Comparison of ENCODE assay signal across 31 cellular contexts in the genomic region with DNA sequence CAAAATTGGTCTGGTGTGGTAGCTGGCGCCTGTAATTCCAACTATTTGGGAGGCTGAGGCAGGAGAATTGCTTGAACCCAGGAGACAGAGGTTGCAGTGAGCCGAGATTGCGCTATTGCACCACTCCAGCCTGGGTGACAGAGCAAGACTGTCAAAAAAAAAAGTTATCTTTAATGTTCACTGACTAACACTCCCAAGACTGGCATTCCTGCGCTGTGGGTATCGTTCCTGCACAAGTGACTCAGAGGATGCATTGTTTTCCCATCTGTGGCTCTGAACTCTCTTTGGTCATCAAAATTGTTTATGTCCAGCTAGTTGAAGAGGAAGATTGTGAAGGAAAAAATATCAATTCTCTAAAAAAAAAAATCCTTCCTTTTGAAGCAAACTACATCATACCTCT.
"Had no signal": no experiment of that assay in that cellular context is flagged by ENCODE, and none has a peak within 500 bp of the region (broad histone marks: within the 10 kb centered on the region; RNA-seq: fewer than 3 reads in every experiment).

No MANE protein-coding gene starts in this region.

- H3K4me3 ChIP-seq: adrenal gland, ascending aorta, heart left ventricle, left ventricle myocardium inferior, ovary, upper lobe of right lung had no signal

- H3K27me3 Mint-ChIP-seq: activated B cell treated with CpG ODN at 0.5 μM for 24 hours; activated CD8-positive, alpha-beta T cell treated with anti-CD3 and anti-CD28 coated beads for 36 hours; activated naive CD8-positive, alpha-beta T cell treated with anti-CD3 and anti-CD28 coated beads for 36 hours; activated T-helper 17 cell treated with anti-CD3 and anti-CD28 coated beads, Interleukin-2, amount 50 U/mL, for 72 hours; naive B cell; progenitor cell of endocrine pancreas; stimulated activated memory B cell treated with anti-CD40 and anti-IgM and Interleukin-4, amounts not matched to agents 10 μg/mL and 1 μg/mL and 100 μg/mL, for 72 hours; stimulated activated naive CD8-positive, alpha-beta T cell treated with anti-CD3 and anti-CD28 coated beads, Interleukin-15, amount 100 ng/mL, for 72 hours had no signal

- H3K9me3 ChIP-seq: adrenal gland, ascending aorta, left ventricle myocardium inferior, neutrophil, ovary, upper lobe of right lung had no signal

- H3K4me3 Mint-ChIP-seq: activated B cell treated with CpG ODN at 0.5 μM for 24 hours; activated CD8-positive, alpha-beta T cell treated with anti-CD3 and anti-CD28 coated beads for 36 hours; activated naive CD8-positive, alpha-beta T cell treated with anti-CD3 and anti-CD28 coated beads for 36 hours; activated T-cell treated with anti-CD3 and anti-CD28 coated beads, Interleukin-2, amount 50 U/mL, for 4 hours; activated T-helper 17 cell treated with anti-CD3 and anti-CD28 coated beads, Interleukin-2, amount 50 U/mL, for 72 hours; nephron progenitor cell; stimulated activated memory B cell treated with anti-CD40 and anti-IgM and Interleukin-4, amounts not matched to agents 10 μg/mL and 1 μg/mL and 100 μg/mL, for 72 hours; stimulated activated naive CD8-positive, alpha-beta T cell treated with anti-CD3 and anti-CD28 coated beads, Interleukin-15, amount 100 ng/mL, for 72 hours; T-helper 2 cell treated with Interferon-gamma antibody and Interleukin-4, amounts not matched to agents 5 μg/mL and 100 μg/mL, for 36 hours had no signal

- H3K36me3 Mint-ChIP-seq: activated naive CD8-positive, alpha-beta T cell treated with anti-CD3 and anti-CD28 coated beads for 36 hours; naive B cell; stimulated activated memory B cell treated with anti-CD40 and anti-IgM and Interleukin-4, amounts not matched to agents 10 μg/mL and 1 μg/mL and 100 μg/mL, for 72 hours had no signal

- DNase-seq: activated B cell treated with CpG ODN at 0.5 μM for 24 hours; activated CD4-positive, alpha-beta T cell treated with anti-CD3 and anti-CD28 coated beads, Interleukin-2, amount 50 U/mL, for 1 hour; activated CD8-positive, alpha-beta T cell treated with anti-CD3 and anti-CD28 coated beads for 36 hours; activated naive CD4-positive, alpha-beta T cell treated with Interleukin-2 at 50 U/mL for 16 hours; activated naive CD8-positive, alpha-beta T cell treated with anti-CD3 and anti-CD28 coated beads for 36 hours; activated T-cell treated with anti-CD3 and anti-CD28 coated beads, Interleukin-2, amount 50 U/mL, for 4 hours; adrenal gland; foreskin fibroblast; heart left ventricle; left ventricle myocardium inferior; naive B cell; nephron progenitor cell; ovary; retina; small intestine; stimulated activated CD4-positive, alpha-beta T cell treated with anti-CD3 and anti-CD28 coated beads, Interleukin-4, amount 100 ng/mL, for 4 hours; stimulated activated CD8-positive, alpha-beta memory T cell treated with anti-CD3 and anti-CD28 coated beads, Interleukin-4, amount 100 ng/mL, for 48 hours; stimulated activated naive CD8-positive, alpha-beta T cell treated with anti-CD3 and anti-CD28 coated beads, Interleukin-15, amount 100 ng/mL, for 72 hours; substantia nigra; T-helper 1 cell; upper lobe of right lung had no signal

- ATAC-seq: activated CD8-positive, alpha-beta T cell treated with anti-CD3 and anti-CD28 coated beads for 36 hours; activated T-cell treated with anti-CD3 and anti-CD28 coated beads, Interleukin-2, amount 50 U/mL, for 4 hours; activated T-helper 17 cell treated with anti-CD3 and anti-CD28 coated beads, Interleukin-2, amount 50 U/mL, for 72 hours; esophagus mucosa; heart left ventricle; sciatic nerve; stimulated activated memory B cell treated with anti-CD40 and anti-IgM and Interleukin-4, amounts not matched to agents 10 μg/mL and 1 μg/mL and 100 μg/mL, for 72 hours; stimulated activated naive CD8-positive, alpha-beta T cell treated with anti-CD3 and anti-CD28 coated beads, Interleukin-15, amount 100 ng/mL, for 72 hours; upper lobe of right lung had no signal

- H3K4me1 ChIP-seq: adrenal gland, ascending aorta, heart left ventricle, left ventricle myocardium inferior, upper lobe of right lung had no signal

- H3K27ac ChIP-seq: adrenal gland, ascending aorta, heart left ventricle, left ventricle myocardium inferior, neutrophil, ovary, upper lobe of right lung had no signal

- H3K27ac Mint-ChIP-seq: activated B cell treated with CpG ODN at 0.5 μM for 24 hours; activated CD8-positive, alpha-beta T cell treated with anti-CD3 and anti-CD28 coated beads for 36 hours; activated naive CD8-positive, alpha-beta T cell treated with anti-CD3 and anti-CD28 coated beads for 36 hours; activated T-helper 17 cell treated with anti-CD3 and anti-CD28 coated beads, Interleukin-2, amount 50 U/mL, for 72 hours; nephron progenitor cell; progenitor cell of endocrine pancreas; stimulated activated memory B cell treated with anti-CD40 and anti-IgM and Interleukin-4, amounts not matched to agents 10 μg/mL and 1 μg/mL and 100 μg/mL, for 72 hours; stimulated activated naive CD8-positive, alpha-beta T cell treated with anti-CD3 and anti-CD28 coated beads, Interleukin-15, amount 100 ng/mL, for 72 hours; T-helper 2 cell treated with Interferon-gamma antibody and Interleukin-4, amounts not matched to agents 5 μg/mL and 100 μg/mL, for 36 hours had no signal

- FAIRE-seq: endothelial cell of umbilical vein, islet of Langerhans, small intestine had no signal

- H3K4me1 Mint-ChIP-seq: activated naive CD8-positive, alpha-beta T cell treated with anti-CD3 and anti-CD28 coated beads for 36 hours; activated T-helper 17 cell treated with anti-CD3 and anti-CD28 coated beads, Interleukin-2, amount 50 U/mL, for 72 hours; stimulated activated naive CD8-positive, alpha-beta T cell treated with anti-CD3 and anti-CD28 coated beads, Interleukin-15, amount 100 ng/mL, for 72 hours had no signal

- H3K36me3 ChIP-seq: adrenal gland, ascending aorta, heart left ventricle, left ventricle myocardium inferior, neutrophil, ovary, upper lobe of right lung had no signal

- H3K9me3 Mint-ChIP-seq: stimulated activated memory B cell treated with anti-CD40 and anti-IgM and Interleukin-4, amounts not matched to agents 10 μg/mL and 1 μg/mL and 100 μg/mL, for 72 hours had no signal

- H3K27me3 ChIP-seq: adrenal gland, ascending aorta, heart left ventricle, neutrophil, ovary, upper lobe of right lung had no signal
